In genomic region chrX:40103565-40104323, GRCh38 we compare ENCODE assay signal across 12 cellular contexts. TPM values are rescaled to one million over a fixed set of nuclear protein-coding genes. Genes with fewer than 3 reads are reported as not detected.
DNase-seq lines count a peak whose midpoint lies in the region; ATAC-seq, FAIRE-seq and TF ChIP-seq lines count a peak whose summit lies in the region.
"Had no signal": no experiment of that assay in that cellular context is flagged by ENCODE, and none has a peak within 500 bp of the region (broad histone marks: within the 10 kb centered on the region; RNA-seq: fewer than 3 reads in every experiment).

No MANE protein-coding gene starts in this region.

- ATAC-seq in aorta (ENCODE audit: low FRiP score) = no peak

- H3K4me1 ChIP-seq in aorta (ENCODE audit: control insufficient read depth in 1 of 2, insufficient read depth in 2 of 2, low read length in 2 of 2) = no peaks in the 10 kb centered on the region

- 56 to 94% methylated on average over 22 of the region's 22 CpGs for WGBS in aorta, 2 donors

- peaks cover 5% of the 10 kb centered on the region for H3K27me3 Mint-ChIP-seq in IgD-negative memory B cell
- peaks cover 20% of the 10 kb centered on the region for H3K27me3 Mint-ChIP-seq in progenitor cell of endocrine pancreas

- peaks cover 0 to 1% (median 0%) of the 10 kb centered on the region in 3 donors for H3K9me3 Mint-ChIP-seq in IgD-negative memory B cell
- no peaks in the 10 kb centered on the region for H3K9me3 Mint-ChIP-seq in progenitor cell of endocrine pancreas (ENCODE audit: low read depth)

- H3K4me3 Mint-ChIP-seq in IgD-negative memory B cell (peak overlapping the region in 3 of 4 donors; percentile 41 to 81 (median 80)), progenitor cell of endocrine pancreas (ENCODE audit: low read depth) (peak overlapping the region; percentile 63)

- H3K4me1 Mint-ChIP-seq in IgD-negative memory B cell = peaks cover 12 to 22% (median 15%) of the 10 kb centered on the region in 3 donors
- peaks cover 13% of the 10 kb centered on the region for H3K4me1 Mint-ChIP-seq in progenitor cell of endocrine pancreas (ENCODE audit: low read depth)

- no peaks in the 10 kb centered on the region for H3K36me3 ChIP-seq in aorta (ENCODE audit: control insufficient read depth in 1 of 2, insufficient read depth in 2 of 2, low read length in 1 of 2)

- no peaks in the 10 kb centered on the region for H3K9me3 ChIP-seq in aorta (ENCODE audit: control insufficient read depth, low read length)
- H3K9me3 ChIP-seq: testis had no signal

- intact Hi-C loops in aorta (cut with DNase I) = no loop called here

- DNase-seq in NCI-H510A treated with DMSO at 0.1 percent for 48 hours (lab: John Stamatoyannopoulos, UW) = peak; percentile 29
- DNase-seq in NCI-H510A (lab: John Stamatoyannopoulos, UW) = no peak
- no peak for DNase-seq in progenitor cell of endocrine pancreas (ENCODE audit: low spot score, unreplicated experiment)
- no peak for DNase-seq in DMS 273 (lab: John Stamatoyannopoulos, UW; ENCODE audit: unreplicated experiment)
- DNase-seq in COR-L47 (lab: John Stamatoyannopoulos, UW) = no peak
- no peak for DNase-seq in aorta
- DNase-seq: activated gamma-delta T cell, T-helper 9 cell, testis had no signal

- no peak overlapping the region for H3K27ac ChIP-seq in aorta (ENCODE audit: low read depth in 1 of 2, low read length in 2 of 2)

- H3K4me3 ChIP-seq in aorta (ENCODE audit: low read length in 2 of 2) = no peak overlapping the region

- H3K36me3 Mint-ChIP-seq in IgD-negative memory B cell (no peaks in the 10 kb centered on the region), progenitor cell of endocrine pancreas (ENCODE audit: insufficient read depth) (no peaks in the 10 kb centered on the region)

- no peak for TF ChIP-seq CTCF in progenitor cell of endocrine pancreas (IDR thresholded peaks at IDR 0.05; ENCODE audit: unreplicated experiment)

- no peaks in the 10 kb centered on the region for H3K27me3 ChIP-seq in aorta (ENCODE audit: control insufficient read depth in 1 of 2, insufficient read depth in 2 of 2, low read length in 1 of 2)
- H3K27me3 ChIP-seq: testis had no signal

- peak; percentile 51 for FAIRE-seq in colon (lab: Jason Lieb, UNC)
- FAIRE-seq: A204.1 had no signal

- H3K27ac Mint-ChIP-seq in IgD-negative memory B cell = peak overlapping the region in 1 of 3 donors; percentile 48
- H3K27ac Mint-ChIP-seq in progenitor cell of endocrine pancreas = no peak overlapping the region

RNA-seq across cellular contexts. Expression of gene BCOR, which starts 6.0 kb away (rescaled TPM):
- 10.2 TPM for polyA plus RNA-seq in IgD-negative memory B cell
- 20.5 TPM in 2 replicates for total RNA-seq in progenitor cell of endocrine pancreas
- 10 to 100 TPM; 22.6 to 46.7 TPM for total RNA-seq in aorta
- 10 to 100 TPM in 1 of 2 donors, 1 to 10 TPM in 1; 8.3 to 12.2 TPM for polyA plus RNA-seq in aorta
